1 cellular context compared by ENCODE assay signal in genomic region chr13:21616205-21616604, GRCh38.
TF ChIP-seq lines count a peak whose summit lies in the region.

No MANE protein-coding gene starts in this region.

TF ChIP-seq in HepG2, 621 proteins besides CTCF, POLR2A, EP300 and RAD21:
- TF ChIP-seq RELA (CRISPR knock-in tag; IDR thresholded peaks at IDR 0.05) (no peak), CENPBD1 (CRISPR knock-in tag; IDR thresholded peaks at IDR 0.05; ENCODE audit: borderline replicate concordance, low read depth) (no peak), ZNF710 (CRISPR knock-in tag; IDR thresholded peaks at IDR 0.05; ENCODE audit: borderline replicate concordance) (no peak), CBX1 (IDR thresholded peaks at IDR 0.05; ENCODE audit: low read depth) (no peak), MTA1 (CRISPR knock-in tag; IDR thresholded peaks at IDR 0.05; ENCODE audit: borderline replicate concordance) (no peak), DRAP1 (CRISPR knock-in tag; IDR thresholded peaks at IDR 0.05) (no peak), SALL2 (CRISPR knock-in tag; IDR thresholded peaks at IDR 0.05) (no peak), SOX6 (IDR thresholded peaks at IDR 0.05) (no peak), SOX6 (CRISPR knock-in tag; IDR thresholded peaks at IDR 0.05) (no peak), MYNN (CRISPR knock-in tag; IDR thresholded peaks at IDR 0.05; ENCODE audit: low read depth) (no peak)
